ENCODE assay signal across 1 cellular context in the genomic region with DNA sequence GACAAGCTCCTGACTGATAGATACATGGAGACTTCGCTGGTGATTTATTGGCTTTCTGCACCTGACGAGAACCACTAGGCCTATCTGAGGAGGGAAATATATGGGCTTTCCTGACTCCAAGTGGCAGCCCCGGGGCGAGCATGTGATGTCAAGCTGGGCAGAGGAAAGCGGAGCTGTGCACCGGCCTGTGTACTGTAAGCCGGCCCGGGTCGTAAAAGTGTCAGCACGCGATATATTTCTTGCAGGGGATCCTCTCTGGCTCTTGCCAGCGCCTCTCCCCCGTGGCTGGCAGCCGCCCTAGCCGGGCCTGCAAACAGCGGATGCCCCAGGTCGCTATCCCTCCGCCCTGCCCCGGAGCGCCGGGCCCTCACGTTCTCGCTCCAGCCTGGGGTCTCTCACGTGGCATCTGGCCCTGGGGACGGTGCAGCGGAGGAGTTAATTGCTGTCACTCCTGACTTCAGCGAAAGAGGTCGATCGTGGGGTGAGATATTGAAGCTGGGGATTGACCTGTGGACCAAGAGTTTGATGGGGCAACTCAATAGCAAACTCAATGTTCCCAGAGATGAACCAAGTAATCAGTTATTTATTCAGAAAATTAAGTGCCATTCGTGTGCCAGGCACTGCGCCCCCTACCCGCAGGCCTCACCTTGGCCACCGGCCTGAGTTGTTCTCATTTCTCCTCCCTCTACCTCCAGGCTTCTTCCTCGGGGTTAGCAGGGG.
TF ChIP-seq lines count a peak whose summit lies in the region.

No MANE protein-coding gene starts in this region.

TF ChIP-seq in HepG2, 621 proteins besides CTCF, POLR2A, EP300 and RAD21 (continued from another document and continues in another):
- TF ChIP-seq, protein P1, sequence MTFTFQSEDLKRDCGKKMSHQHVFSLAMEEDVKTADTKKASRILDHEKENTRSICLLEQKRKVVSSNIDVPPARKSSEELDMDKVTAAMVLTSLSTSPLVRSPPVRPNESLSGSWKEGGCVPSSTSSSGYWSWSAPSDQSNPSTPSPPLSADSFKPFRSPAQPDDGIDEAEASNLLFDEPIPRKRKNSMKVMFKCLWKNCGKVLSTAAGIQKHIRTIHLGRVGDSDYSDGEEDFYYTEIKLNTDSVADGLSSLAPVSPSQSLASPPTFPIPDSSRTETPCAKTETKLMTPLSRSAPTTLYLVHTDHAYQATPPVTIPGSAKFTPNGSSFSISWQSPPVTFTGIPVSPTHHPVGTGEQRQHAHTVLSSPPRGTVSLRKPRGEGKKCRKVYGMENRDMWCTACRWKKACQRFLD (CRISPR knock-in tag; IDR thresholded peaks at IDR 0.05; ENCODE audit: borderline replicate concordance) = no peak
- TF ChIP-seq FOXJ3 (CRISPR knock-in tag; IDR thresholded peaks at IDR 0.05; ENCODE audit: borderline replicate concordance) (no peak), PRMT3 (CRISPR knock-in tag; IDR thresholded peaks at IDR 0.05; ENCODE audit: borderline replicate concordance, low read depth) (no peak), ATF1 (CRISPR knock-in tag; IDR thresholded peaks at IDR 0.05) (no peak), FOXK1 (CRISPR knock-in tag; IDR thresholded peaks at IDR 0.05; ENCODE audit: borderline replicate concordance, low read depth) (no peak), ISL2 (CRISPR knock-in tag; IDR thresholded peaks at IDR 0.05) (no peak), JUNB (CRISPR knock-in tag; IDR thresholded peaks at IDR 0.05; ENCODE audit: borderline replicate concordance) (no peak), ZFP36 (IDR thresholded peaks at IDR 0.05; ENCODE audit: borderline replicate concordance, low read depth, low read length, partially characterized antibody) (no peak), GATAD2A (CRISPR knock-in tag; IDR thresholded peaks at IDR 0.05) (no peak), ZNF451 (CRISPR knock-in tag; IDR thresholded peaks at IDR 0.05) (peak; percentile 69; the same call in 1 of the 2 replicates), ZNF160 (CRISPR knock-in tag; IDR thresholded peaks at IDR 0.05) (no peak), SCMH1 (CRISPR knock-in tag; IDR thresholded peaks at IDR 0.05; ENCODE audit: borderline replicate concordance) (no peak), CREB1 (IDR thresholded peaks at IDR 0.05) (no peak), CREB1 (CRISPR knock-in tag; IDR thresholded peaks at IDR 0.05) (no peak), CHCHD3 (CRISPR knock-in tag; IDR thresholded peaks at IDR 0.05) (no peak), ZNF724P (CRISPR knock-in tag; IDR thresholded peaks at IDR 0.05; ENCODE audit: borderline replicate concordance) (no peak), ZNF562 (CRISPR knock-in tag; IDR thresholded peaks at IDR 0.05; ENCODE audit: borderline replicate concordance) (no peak), ZNF607 (CRISPR knock-in tag; IDR thresholded peaks at IDR 0.05; ENCODE audit: borderline replicate concordance) (no peak), ZNF660 (CRISPR knock-in tag; IDR thresholded peaks at IDR 0.05; ENCODE audit: borderline replicate concordance, low read depth) (no peak), ZNF251 (CRISPR knock-in tag; IDR thresholded peaks at IDR 0.05) (0 out of 2 replicates have a peak, but pooled peaks have one; percentile 43), CENPX (CRISPR knock-in tag; IDR thresholded peaks at IDR 0.05) (no peak), MED1 (CRISPR knock-in tag; IDR thresholded peaks at IDR 0.05) (no peak), TP53 (CRISPR knock-in tag; conservative IDR thresholded peaks at IDR 0.05) (no peak), NRL (CRISPR knock-in tag; IDR thresholded peaks at IDR 0.05; ENCODE audit: borderline replicate concordance) (0 out of 2 replicates have a peak, but pooled peaks have one; percentile 59), ZNF780A (CRISPR knock-in tag; IDR thresholded peaks at IDR 0.05) (no peak), ADNP (CRISPR knock-in tag; IDR thresholded peaks at IDR 0.05) (no peak), ZNF782 (CRISPR knock-in tag; IDR thresholded peaks at IDR 0.05; ENCODE audit: borderline replicate concordance) (no peak), ZSCAN30 (CRISPR knock-in tag; IDR thresholded peaks at IDR 0.05) (no peak), ZNF878 (CRISPR knock-in tag; IDR thresholded peaks at IDR 0.05) (no peak), ZNF570 (CRISPR knock-in tag; IDR thresholded peaks at IDR 0.05; ENCODE audit: borderline replicate concordance) (no peak), SOX6 (IDR thresholded peaks at IDR 0.05) (no peak), SOX6 (CRISPR knock-in tag; IDR thresholded peaks at IDR 0.05) (peak; percentile 42; the same call in 1 of the 2 replicates), ZNF136 (CRISPR knock-in tag; IDR thresholded peaks at IDR 0.05; ENCODE audit: low read depth) (0 out of 2 replicates have a peak, but pooled peaks have one; percentile 61), FOXP1 (IDR thresholded peaks at IDR 0.05) (no peak), FOXP1 (CRISPR knock-in tag; IDR thresholded peaks at IDR 0.05) (no peak), CBFB (CRISPR knock-in tag; IDR thresholded peaks at IDR 0.05) (no peak), ZSCAN29 (CRISPR knock-in tag; conservative IDR thresholded peaks at IDR 0.05) (no peak), MXI1 (IDR thresholded peaks at IDR 0.05; ENCODE audit: borderline replicate concordance, low read depth, low read length) (no peak)
- TF ChIP-seq, protein P2, sequence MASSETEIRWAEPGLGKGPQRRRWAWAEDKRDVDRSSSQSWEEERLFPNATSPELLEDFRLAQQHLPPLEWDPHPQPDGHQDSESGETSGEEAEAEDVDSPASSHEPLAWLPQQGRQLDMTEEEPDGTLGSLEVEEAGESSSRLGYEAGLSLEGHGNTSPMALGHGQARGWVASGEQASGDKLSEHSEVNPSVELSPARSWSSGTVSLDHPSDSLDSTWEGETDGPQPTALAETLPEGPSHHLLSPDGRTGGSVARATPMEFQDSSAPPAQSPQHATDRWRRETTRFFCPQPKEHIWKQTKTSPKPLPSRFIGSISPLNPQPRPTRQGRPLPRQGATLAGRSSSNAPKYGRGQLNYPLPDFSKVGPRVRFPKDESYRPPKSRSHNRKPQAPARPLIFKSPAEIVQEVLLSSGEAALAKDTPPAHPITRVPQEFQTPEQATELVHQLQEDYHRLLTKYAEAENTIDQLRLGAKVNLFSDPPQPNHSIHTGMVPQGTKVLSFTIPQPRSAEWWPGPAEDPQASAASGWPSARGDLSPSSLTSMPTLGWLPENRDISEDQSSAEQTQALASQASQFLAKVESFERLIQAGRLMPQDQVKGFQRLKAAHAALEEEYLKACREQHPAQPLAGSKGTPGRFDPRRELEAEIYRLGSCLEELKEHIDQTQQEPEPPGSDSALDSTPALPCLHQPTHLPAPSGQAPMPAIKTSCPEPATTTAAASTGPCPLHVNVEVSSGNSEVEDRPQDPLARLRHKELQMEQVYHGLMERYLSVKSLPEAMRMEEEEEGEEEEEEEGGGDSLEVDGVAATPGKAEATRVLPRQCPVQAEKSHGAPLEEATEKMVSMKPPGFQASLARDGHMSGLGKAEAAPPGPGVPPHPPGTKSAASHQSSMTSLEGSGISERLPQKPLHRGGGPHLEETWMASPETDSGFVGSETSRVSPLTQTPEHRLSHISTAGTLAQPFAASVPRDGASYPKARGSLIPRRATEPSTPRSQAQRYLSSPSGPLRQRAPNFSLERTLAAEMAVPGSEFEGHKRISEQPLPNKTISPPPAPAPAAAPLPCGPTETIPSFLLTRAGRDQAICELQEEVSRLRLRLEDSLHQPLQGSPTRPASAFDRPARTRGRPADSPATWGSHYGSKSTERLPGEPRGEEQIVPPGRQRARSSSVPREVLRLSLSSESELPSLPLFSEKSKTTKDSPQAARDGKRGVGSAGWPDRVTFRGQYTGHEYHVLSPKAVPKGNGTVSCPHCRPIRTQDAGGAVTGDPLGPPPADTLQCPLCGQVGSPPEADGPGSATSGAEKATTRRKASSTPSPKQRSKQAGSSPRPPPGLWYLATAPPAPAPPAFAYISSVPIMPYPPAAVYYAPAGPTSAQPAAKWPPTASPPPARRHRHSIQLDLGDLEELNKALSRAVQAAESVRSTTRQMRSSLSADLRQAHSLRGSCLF (CRISPR knock-in tag; IDR thresholded peaks at IDR 0.05; ENCODE audit: borderline replicate concordance) = no peak
- TF ChIP-seq, protein P3, sequence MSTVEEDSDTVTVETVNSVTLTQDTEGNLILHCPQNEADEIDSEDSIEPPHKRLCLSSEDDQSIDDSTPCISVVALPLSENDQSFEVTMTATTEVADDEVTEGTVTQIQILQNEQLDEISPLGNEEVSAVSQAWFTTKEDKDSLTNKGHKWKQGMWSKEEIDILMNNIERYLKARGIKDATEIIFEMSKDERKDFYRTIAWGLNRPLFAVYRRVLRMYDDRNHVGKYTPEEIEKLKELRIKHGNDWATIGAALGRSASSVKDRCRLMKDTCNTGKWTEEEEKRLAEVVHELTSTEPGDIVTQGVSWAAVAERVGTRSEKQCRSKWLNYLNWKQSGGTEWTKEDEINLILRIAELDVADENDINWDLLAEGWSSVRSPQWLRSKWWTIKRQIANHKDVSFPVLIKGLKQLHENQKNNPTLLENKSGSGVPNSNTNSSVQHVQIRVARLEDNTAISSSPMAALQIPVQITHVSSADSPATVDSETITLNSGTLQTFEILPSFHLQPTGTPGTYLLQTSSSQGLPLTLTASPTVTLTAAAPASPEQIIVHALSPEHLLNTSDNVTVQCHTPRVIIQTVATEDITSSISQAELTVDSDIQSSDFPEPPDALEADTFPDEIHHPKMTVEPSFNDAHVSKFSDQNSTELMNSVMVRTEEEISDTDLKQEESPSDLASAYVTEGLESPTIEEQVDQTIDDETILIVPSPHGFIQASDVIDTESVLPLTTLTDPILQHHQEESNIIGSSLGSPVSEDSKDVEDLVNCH (CRISPR knock-in tag; IDR thresholded peaks at IDR 0.05) = no peak
- TF ChIP-seq, protein P4, sequence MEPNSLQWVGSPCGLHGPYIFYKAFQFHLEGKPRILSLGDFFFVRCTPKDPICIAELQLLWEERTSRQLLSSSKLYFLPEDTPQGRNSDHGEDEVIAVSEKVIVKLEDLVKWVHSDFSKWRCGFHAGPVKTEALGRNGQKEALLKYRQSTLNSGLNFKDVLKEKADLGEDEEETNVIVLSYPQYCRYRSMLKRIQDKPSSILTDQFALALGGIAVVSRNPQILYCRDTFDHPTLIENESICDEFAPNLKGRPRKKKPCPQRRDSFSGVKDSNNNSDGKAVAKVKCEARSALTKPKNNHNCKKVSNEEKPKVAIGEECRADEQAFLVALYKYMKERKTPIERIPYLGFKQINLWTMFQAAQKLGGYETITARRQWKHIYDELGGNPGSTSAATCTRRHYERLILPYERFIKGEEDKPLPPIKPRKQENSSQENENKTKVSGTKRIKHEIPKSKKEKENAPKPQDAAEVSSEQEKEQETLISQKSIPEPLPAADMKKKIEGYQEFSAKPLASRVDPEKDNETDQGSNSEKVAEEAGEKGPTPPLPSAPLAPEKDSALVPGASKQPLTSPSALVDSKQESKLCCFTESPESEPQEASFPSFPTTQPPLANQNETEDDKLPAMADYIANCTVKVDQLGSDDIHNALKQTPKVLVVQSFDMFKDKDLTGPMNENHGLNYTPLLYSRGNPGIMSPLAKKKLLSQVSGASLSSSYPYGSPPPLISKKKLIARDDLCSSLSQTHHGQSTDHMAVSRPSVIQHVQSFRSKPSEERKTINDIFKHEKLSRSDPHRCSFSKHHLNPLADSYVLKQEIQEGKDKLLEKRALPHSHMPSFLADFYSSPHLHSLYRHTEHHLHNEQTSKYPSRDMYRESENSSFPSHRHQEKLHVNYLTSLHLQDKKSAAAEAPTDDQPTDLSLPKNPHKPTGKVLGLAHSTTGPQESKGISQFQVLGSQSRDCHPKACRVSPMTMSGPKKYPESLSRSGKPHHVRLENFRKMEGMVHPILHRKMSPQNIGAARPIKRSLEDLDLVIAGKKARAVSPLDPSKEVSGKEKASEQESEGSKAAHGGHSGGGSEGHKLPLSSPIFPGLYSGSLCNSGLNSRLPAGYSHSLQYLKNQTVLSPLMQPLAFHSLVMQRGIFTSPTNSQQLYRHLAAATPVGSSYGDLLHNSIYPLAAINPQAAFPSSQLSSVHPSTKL (CRISPR knock-in tag; IDR thresholded peaks at IDR 0.05) = peak; percentile 57; the same call in 1 of the 2 replicates
- TF ChIP-seq, protein P5, sequence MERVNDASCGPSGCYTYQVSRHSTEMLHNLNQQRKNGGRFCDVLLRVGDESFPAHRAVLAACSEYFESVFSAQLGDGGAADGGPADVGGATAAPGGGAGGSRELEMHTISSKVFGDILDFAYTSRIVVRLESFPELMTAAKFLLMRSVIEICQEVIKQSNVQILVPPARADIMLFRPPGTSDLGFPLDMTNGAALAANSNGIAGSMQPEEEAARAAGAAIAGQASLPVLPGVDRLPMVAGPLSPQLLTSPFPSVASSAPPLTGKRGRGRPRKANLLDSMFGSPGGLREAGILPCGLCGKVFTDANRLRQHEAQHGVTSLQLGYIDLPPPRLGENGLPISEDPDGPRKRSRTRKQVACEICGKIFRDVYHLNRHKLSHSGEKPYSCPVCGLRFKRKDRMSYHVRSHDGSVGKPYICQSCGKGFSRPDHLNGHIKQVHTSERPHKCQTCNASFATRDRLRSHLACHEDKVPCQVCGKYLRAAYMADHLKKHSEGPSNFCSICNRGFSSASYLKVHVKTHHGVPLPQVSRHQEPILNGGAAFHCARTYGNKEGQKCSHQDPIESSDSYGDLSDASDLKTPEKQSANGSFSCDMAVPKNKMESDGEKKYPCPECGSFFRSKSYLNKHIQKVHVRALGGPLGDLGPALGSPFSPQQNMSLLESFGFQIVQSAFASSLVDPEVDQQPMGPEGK (CRISPR knock-in tag; IDR thresholded peaks at IDR 0.05) = 0 out of 2 replicates have a peak, but pooled peaks have one; percentile 27
- TF ChIP-seq, protein P6, sequence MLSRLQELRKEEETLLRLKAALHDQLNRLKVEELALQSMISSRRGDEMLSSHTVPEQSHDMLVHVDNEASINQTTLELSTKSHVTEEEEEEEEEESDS (CRISPR knock-in tag; IDR thresholded peaks at IDR 0.05; ENCODE audit: borderline replicate concordance) = no peak
- TF ChIP-seq, protein P7, sequence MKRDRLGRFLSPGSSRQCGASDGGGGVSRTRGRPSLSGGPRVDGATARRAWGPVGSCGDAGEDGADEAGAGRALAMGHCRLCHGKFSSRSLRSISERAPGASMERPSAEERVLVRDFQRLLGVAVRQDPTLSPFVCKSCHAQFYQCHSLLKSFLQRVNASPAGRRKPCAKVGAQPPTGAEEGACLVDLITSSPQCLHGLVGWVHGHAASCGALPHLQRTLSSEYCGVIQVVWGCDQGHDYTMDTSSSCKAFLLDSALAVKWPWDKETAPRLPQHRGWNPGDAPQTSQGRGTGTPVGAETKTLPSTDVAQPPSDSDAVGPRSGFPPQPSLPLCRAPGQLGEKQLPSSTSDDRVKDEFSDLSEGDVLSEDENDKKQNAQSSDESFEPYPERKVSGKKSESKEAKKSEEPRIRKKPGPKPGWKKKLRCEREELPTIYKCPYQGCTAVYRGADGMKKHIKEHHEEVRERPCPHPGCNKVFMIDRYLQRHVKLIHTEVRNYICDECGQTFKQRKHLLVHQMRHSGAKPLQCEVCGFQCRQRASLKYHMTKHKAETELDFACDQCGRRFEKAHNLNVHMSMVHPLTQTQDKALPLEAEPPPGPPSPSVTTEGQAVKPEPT (CRISPR knock-in tag; IDR thresholded peaks at IDR 0.05; ENCODE audit: low read depth) = 0 out of 2 replicates have a peak, but pooled peaks have one; percentile 31
